In genomic region chr19:53466726-53467125, GRCh38 we compare ENCODE assay signal across 8 cellular contexts. TPM values are rescaled to one million over a fixed set of nuclear protein-coding genes. Genes with fewer than 3 reads are reported as not detected.
DNase-seq lines count a peak whose midpoint lies in the region; TF ChIP-seq lines count a peak whose summit lies in the region.

No MANE protein-coding gene starts in this region.

- H3K9ac ChIP-seq in iPS-15b (ENCODE audit: low read depth, low read length) (no peak overlapping the region), smooth muscle cell (ENCODE audit: low read depth) (no peak overlapping the region)

- H3K4me3 ChIP-seq in iPS-15b (ENCODE audit: low read depth, low read length): peak overlapping the region; percentile 80
- H3K4me3 ChIP-seq in smooth muscle cell: peak overlapping the region; percentile 95

- 30% methylated on average over 12 of the region's 12 CpGs for WGBS in smooth muscle cell (ENCODE audit: low lambda C conversion rate)

- H3K27me3 Mint-ChIP-seq in activated CD4-positive, alpha-beta memory T cell treated with anti-CD3 and anti-CD28 coated beads, Interleukin-2, amount 10 ng/mL, durations not matched to agents 7 days and 5 days: peaks cover 4% of the 10 kb centered on the region

- H3K4me1 ChIP-seq in iPS-15b (ENCODE audit: control insufficient read depth, insufficient read depth, low read length) (peaks cover 6% of the 10 kb centered on the region), smooth muscle cell (ENCODE audit: low read depth) (peaks cover 6% of the 10 kb centered on the region)

- peak overlapping the region; percentile 84 for H3K4me3 Mint-ChIP-seq in activated CD4-positive, alpha-beta memory T cell treated with anti-CD3 and anti-CD28 coated beads, Interleukin-2, amount 10 ng/mL, durations not matched to agents 7 days and 5 days

- no peak overlapping the region for H3K27ac ChIP-seq in smooth muscle cell (ENCODE audit: low read depth)

- H3K79me2 ChIP-seq in smooth muscle cell (ENCODE audit: low read depth): peaks cover 6% of the 10 kb centered on the region

- H3K9me3 Mint-ChIP-seq in activated CD4-positive, alpha-beta memory T cell treated with anti-CD3 and anti-CD28 coated beads, Interleukin-2, amount 10 ng/mL, durations not matched to agents 7 days and 5 days: peaks cover 30% of the 10 kb centered on the region

- peaks cover 22% of the 10 kb centered on the region for H3K4me1 Mint-ChIP-seq in activated CD4-positive, alpha-beta memory T cell treated with anti-CD3 and anti-CD28 coated beads, Interleukin-2, amount 10 ng/mL, durations not matched to agents 7 days and 5 days

- peak overlapping the region; percentile 93 for H3K4me2 ChIP-seq in smooth muscle cell

- H3K27me3 ChIP-seq in iPS-15b (ENCODE audit: control insufficient read depth, insufficient read depth, low read length): no peaks in the 10 kb centered on the region
- no peaks in the 10 kb centered on the region for H3K27me3 ChIP-seq in smooth muscle cell (ENCODE audit: low read depth)

- H3K9me3 ChIP-seq in iPS-15b (ENCODE audit: control insufficient read depth, insufficient read depth, low read length): no peaks in the 10 kb centered on the region
- H3K9me3 ChIP-seq in smooth muscle cell (replicated peaks; ENCODE audit: low read depth): no peaks in the 10 kb centered on the region

- H3K36me3 ChIP-seq in iPS-15b (ENCODE audit: control insufficient read depth, insufficient read depth, low read length): no peaks in the 10 kb centered on the region
- no peaks in the 10 kb centered on the region for H3K36me3 ChIP-seq in smooth muscle cell (ENCODE audit: low read depth)

- CTCF ChIA-PET in activated CD4-positive, alpha-beta memory T cell treated with anti-CD3 and anti-CD28 coated beads, Interleukin-2, amount 10 ng/mL, durations not matched to agents 7 days and 5 days (lab: Charles Lee): no interaction called here

- no peak overlapping the region for H3K27ac Mint-ChIP-seq in activated CD4-positive, alpha-beta memory T cell treated with anti-CD3 and anti-CD28 coated beads, Interleukin-2, amount 10 ng/mL, durations not matched to agents 7 days and 5 days

- H3F3A ChIP-seq in smooth muscle cell (ENCODE audit: low read depth): no peaks in the 10 kb centered on the region

- DNase-seq in NCI-H146 treated with DMSO at 0.1 percent for 48 hours (lab: John Stamatoyannopoulos, UW; ENCODE audit: unreplicated experiment) (peak; percentile 27), NCI-H146 (lab: John Stamatoyannopoulos, UW) (no peak), smooth muscle cell (lab: John Stamatoyannopoulos, UW; ENCODE audit: unreplicated experiment) (no peak), NCI-H774 (lab: John Stamatoyannopoulos, UW) (no peak)
- DNase-seq in activated CD4-positive, alpha-beta memory T cell treated with anti-CD3 and anti-CD28 coated beads, Interleukin-2, amount 10 ng/mL, durations not matched to agents 7 days and 5 days: no peak
- DNase-seq in NK-92 treated with Interleukin-12 subunit alpha and Interleukin-12 subunit beta, amount 100 ng/mL, for 24 hours (lab: John Stamatoyannopoulos, UW): no peak
- DNase-seq in activated effector memory CD4-positive, alpha-beta T cell treated with Interleukin-2 at 50 U/mL for 16 hours: no peak

- POLR2A ChIA-PET in activated CD4-positive, alpha-beta memory T cell treated with anti-CD3 and anti-CD28 coated beads, Interleukin-2, amount 10 ng/mL, durations not matched to agents 7 days and 5 days (lab: Charles Lee): no interaction called here

- peak overlapping the region; percentile 99 for H2AFZ ChIP-seq in smooth muscle cell (ENCODE audit: low read depth)

- H3K36me3 Mint-ChIP-seq in activated CD4-positive, alpha-beta memory T cell treated with anti-CD3 and anti-CD28 coated beads, Interleukin-2, amount 10 ng/mL, durations not matched to agents 7 days and 5 days (ENCODE audit: low read depth): peaks cover 44% of the 10 kb centered on the region

- TF ChIP-seq CTCF in smooth muscle cell (IDR thresholded peaks at IDR 0.05; ENCODE audit: borderline replicate concordance, insufficient read depth, poor library complexity, severe bottlenecking): no peak

- H4K20me1 ChIP-seq in smooth muscle cell (ENCODE audit: low read depth): no peaks in the 10 kb centered on the region

RNA-seq across cellular contexts. Expression of gene ZNF813, which starts 0.8 kb away (rescaled TPM):
- total RNA-seq in activated CD4-positive, alpha-beta memory T cell treated with anti-CD3 and anti-CD28 coated beads, Interleukin-2, amount 10 ng/mL, durations not matched to agents 7 days and 5 days: 1 to 10 TPM; 3.8 to 3.9 TPM
- total RNA-seq in smooth muscle cell: 5.4 and 5.9 TPM in 2 replicates
- polyA plus RNA-seq in smooth muscle cell: 2.4 TPM in 2 replicates

RNA-seq across cellular contexts. Expression of gene ZNF761, which starts 34.9 kb away (rescaled TPM):
- 10 to 100 TPM; 11.9 to 12.9 TPM for total RNA-seq in activated CD4-positive, alpha-beta memory T cell treated with anti-CD3 and anti-CD28 coated beads, Interleukin-2, amount 10 ng/mL, durations not matched to agents 7 days and 5 days
- 14.5 and 24.1 TPM in 2 replicates for total RNA-seq in smooth muscle cell
- polyA plus RNA-seq in smooth muscle cell: 10.4 and 11.0 TPM in 2 replicates
